Comparison of ENCODE assay signal across 1 cellular context in genomic region chr5:10760033-10760975, GRCh38.
TF ChIP-seq lines count a peak whose summit lies in the region.

No MANE protein-coding gene starts in this region.

TF ChIP-seq in K562, 482 proteins besides CTCF, POLR2A, EP300 and RAD21 (continued from another document):
- TF ChIP-seq SFPQ (IDR thresholded peaks at IDR 0.05; ENCODE audit: low read depth, low read length) (no peak), ZNF740 (CRISPR knock-in tag; IDR thresholded peaks at IDR 0.05) (no peak), ZNF740 (tag; IDR thresholded peaks at IDR 0.05) (no peak), MEIS2 (IDR thresholded peaks at IDR 0.05; ENCODE audit: partially characterized antibody) (peak; percentile 62)
TF ChIP-seq in K562: peak in this region for 47.
